Comparison of ENCODE assay signal across 9 cellular contexts in genomic region chr5:178152491-178153444, GRCh38. TPM values are rescaled to one million over a fixed set of nuclear protein-coding genes. Genes with fewer than 3 reads are reported as not detected.
DNase-seq lines count a peak whose midpoint lies in the region; ATAC-seq and TF ChIP-seq lines count a peak whose summit lies in the region.
"Had no signal": no experiment of that assay in that cellular context is flagged by ENCODE, and none has a peak within 500 bp of the region (broad histone marks: within the 10 kb centered on the region; RNA-seq: fewer than 3 reads in every experiment).

No MANE protein-coding gene starts in this region.

- peaks cover 0 to 28% of the 10 kb centered on the region in 2 donors for H3K4me1 ChIP-seq in right atrium auricular region

- no peak for TF ChIP-seq POLR2A in GM18505 (IDR thresholded peaks at IDR 0.05; ENCODE audit: borderline replicate concordance, extremely low read depth, insufficient read depth, insufficient read length)

- H3K27ac ChIP-seq in right atrium auricular region, result peak overlapping the region in 1 of 2 donors; percentile 46

- no peaks in the 10 kb centered on the region for H3K9me3 ChIP-seq in right atrium auricular region

- H3K36me3 ChIP-seq in right atrium auricular region, result peaks cover 36% of the 10 kb centered on the region

- TF ChIP-seq CTCF in right atrium auricular region (IDR thresholded peaks at IDR 0.05) (no peak), brain (conservative IDR thresholded peaks at IDR 0.05) (no peak), mesothelial cell of epicardium (IDR thresholded peaks at IDR 0.05; ENCODE audit: unreplicated experiment) (no peak)

- peak overlapping the region; percentile 96 to 97 (median 97) for H3K4me3 Mint-ChIP-seq in brain
- peak overlapping the region; percentile 96 for H3K4me3 Mint-ChIP-seq in mesothelial cell of epicardium

- H3K4me1 Mint-ChIP-seq in brain (peaks cover 36% of the 10 kb centered on the region), mesothelial cell of epicardium (peaks cover 12% of the 10 kb centered on the region)

- H3K27me3 Mint-ChIP-seq in brain, result peaks cover 16% of the 10 kb centered on the region
- no peaks in the 10 kb centered on the region for H3K27me3 Mint-ChIP-seq in mesothelial cell of epicardium (ENCODE audit: low read depth)

- DNase-seq in right atrium auricular region (ENCODE audit: low spot score), result no peak
- DNase-seq in left ventricle myocardium superior, result no peak
- DNase-seq in mesothelial cell of epicardium (ENCODE audit: low spot score in 2 of 2, unreplicated experiment in 2 of 2), result no peak
- no peak for DNase-seq in OCI-M2 (lab: John Stamatoyannopoulos, UW; ENCODE audit: unreplicated experiment)
- no peak for DNase-seq in COLO829 (ENCODE audit: low spot score)
- DNase-seq in NOMO-1 (lab: John Stamatoyannopoulos, UW; ENCODE audit: unreplicated experiment in 2 of 2), result no peak

- no peaks in the 10 kb centered on the region for H3K27me3 ChIP-seq in right atrium auricular region

- H3K9me3 Mint-ChIP-seq in brain (peaks cover 0 to 7% (median 0%) of the 10 kb centered on the region in 5 experiments), mesothelial cell of epicardium (no peaks in the 10 kb centered on the region)

- ATAC-seq in left ventricle myocardium superior, result no peak
- no peak for ATAC-seq in GM18505 (IDR thresholded peaks at IDR 0.05; ENCODE audit: unreplicated experiment)

- H3K36me3 Mint-ChIP-seq in brain, result peaks cover 20% of the 10 kb centered on the region
- H3K36me3 Mint-ChIP-seq in mesothelial cell of epicardium, result peaks cover 11% of the 10 kb centered on the region

- peak overlapping the region; percentile 66 to 96 (median 95) for H3K27ac Mint-ChIP-seq in brain
- peak overlapping the region; percentile 95 for H3K27ac Mint-ChIP-seq in mesothelial cell of epicardium

- intact Hi-C loops in left ventricle myocardium superior (cut with micrococcal nuclease), result no loop called here

- peak overlapping the region; percentile 73 to 77 for H3K4me3 ChIP-seq in right atrium auricular region

RNA-seq across cellular contexts. Expression of gene NHP2, which starts 0.9 kb away (rescaled TPM):
- total RNA-seq in right atrium auricular region, result 100 to 1,000 TPM; 125 to 151 TPM
- 74.5 TPM for total RNA-seq in left ventricle myocardium superior
- 184 TPM for polyA plus RNA-seq in brain (ENCODE audit: insufficient read depth, low read depth, low replicate concordance)
- 112 to 120 TPM (median 116 TPM) in 3 replicates for total RNA-seq in mesothelial cell of epicardium

RNA-seq across cellular contexts. Expression of gene RMND5B, which starts 22.0 kb away (rescaled TPM):
- total RNA-seq in right atrium auricular region (10 to 100 TPM; 28.9 to 31.4 TPM), left ventricle myocardium superior (41.6 TPM), mesothelial cell of epicardium (32.6 to 34.5 TPM (median 34.0 TPM) in 3 replicates)
- polyA plus RNA-seq in brain (ENCODE audit: insufficient read depth, low read depth, low replicate concordance), result 42.1 TPM

RNA-seq across cellular contexts. Expression of gene GMCL2, which starts 34.4 kb away (rescaled TPM):
- not detected for total RNA-seq in right atrium auricular region
- not detected for total RNA-seq in left ventricle myocardium superior
- not detected for polyA plus RNA-seq in brain (ENCODE audit: insufficient read depth, low read depth, low replicate concordance)
- not detected in 3 replicates for total RNA-seq in mesothelial cell of epicardium
- total RNA-seq: pulmonary artery endothelial cell had no signal

RNA-seq across cellular contexts. Expression of gene N4BP3, which starts 39.4 kb away (rescaled TPM):
- total RNA-seq in right atrium auricular region, result under 1 TPM; 0.24 to 0.85 TPM
- 2.7 TPM for total RNA-seq in left ventricle myocardium superior
- polyA plus RNA-seq in brain (ENCODE audit: insufficient read depth, low read depth, low replicate concordance), result 8.8 TPM
- 1.8 to 2.3 TPM (median 2.1 TPM) in 3 replicates for total RNA-seq in mesothelial cell of epicardium

RNA-seq across cellular contexts. Expression of gene HNRNPAB, which starts 51.6 kb away (rescaled TPM):
- total RNA-seq in right atrium auricular region, result 10 to 100 TPM; 62.4 to 69.1 TPM
- total RNA-seq in left ventricle myocardium superior, result 82.8 TPM
- polyA plus RNA-seq in brain (ENCODE audit: insufficient read depth, low read depth, low replicate concordance), result 221 TPM
- total RNA-seq in mesothelial cell of epicardium, result 198 to 209 TPM (median 204 TPM) in 3 replicates
